Comparison of ENCODE assay signal across 8 cellular contexts in the genomic region with DNA sequence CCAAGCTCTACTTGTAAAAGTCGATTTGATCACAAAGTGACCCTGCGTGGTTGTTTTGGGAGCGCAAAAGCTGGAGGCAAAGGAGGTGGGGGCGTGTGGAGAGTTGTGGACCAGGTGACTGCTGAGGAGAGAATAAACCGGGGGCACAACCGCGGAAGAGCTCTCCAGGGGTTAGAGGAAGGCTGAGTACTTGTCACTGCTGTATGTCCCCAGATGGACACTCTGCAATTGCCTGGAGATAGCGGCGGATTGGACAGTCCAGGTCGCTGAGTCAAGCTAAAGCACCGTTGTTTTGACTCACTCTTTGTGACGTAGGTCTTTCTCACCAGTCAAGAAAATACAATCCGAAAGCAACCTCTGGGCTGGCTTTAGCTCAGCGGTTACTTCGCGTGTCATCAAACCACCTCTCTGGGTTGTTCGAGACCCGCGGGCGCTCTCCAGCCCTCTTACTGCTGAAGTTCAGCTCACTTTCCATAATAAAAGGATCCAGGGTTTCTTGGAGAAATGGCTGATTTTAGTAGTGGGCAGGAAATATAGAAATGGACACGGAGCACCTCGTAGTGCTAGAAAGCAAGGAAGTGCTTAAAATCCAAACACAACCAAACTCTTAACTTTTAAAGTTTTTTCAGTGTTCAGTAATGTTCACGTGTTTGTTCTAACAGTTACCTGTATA. TPM values are rescaled to one million over a fixed set of nuclear protein-coding genes. Genes with fewer than 3 reads are reported as not detected.
DNase-seq lines count a peak whose midpoint lies in the region; ATAC-seq and TF ChIP-seq lines count a peak whose summit lies in the region.

No MANE protein-coding gene starts in this region.

- peaks cover 10% of the 10 kb centered on the region for H3K27me3 Mint-ChIP-seq in activated T-helper 2 cell treated with anti-CD3 and anti-CD28 coated beads, Interferon-gamma antibody, Interleukin-2, Interleukin-4, amounts not matched to agents 10 μg/mL and 5 μg/mL and 100 μg/mL, durations not matched to agents 14 hours and 24 hours and 36 hours (ENCODE audit: low read depth)

- intact Hi-C loops in A673 (cut with micrococcal nuclease; ENCODE audit: unreplicated experiment) = no loop called here
- intact Hi-C loops in activated T-helper 2 cell treated with anti-CD3 and anti-CD28 coated beads, Interferon-gamma antibody, Interleukin-2, Interleukin-4, amounts not matched to agents 10 μg/mL and 5 μg/mL and 100 μg/mL, durations not matched to agents 14 hours and 24 hours and 36 hours (cut with micrococcal nuclease) = loop anchor here (1.0 kb wide), 1 partner anchor 15 kb away; no protein-coding TSS in a partner anchor

- H3K4me3 Mint-ChIP-seq in activated T-helper 2 cell treated with anti-CD3 and anti-CD28 coated beads, Interferon-gamma antibody, Interleukin-2, Interleukin-4, amounts not matched to agents 10 μg/mL and 5 μg/mL and 100 μg/mL, durations not matched to agents 14 hours and 24 hours and 36 hours (ENCODE audit: low read depth) = peak overlapping the region; percentile 76

- TF ChIP-seq CTCF in A673 (conservative IDR thresholded peaks at IDR 0.05; ENCODE audit: low read depth, low read length) = no peak
- no peak for TF ChIP-seq CTCF in foreskin keratinocyte (conservative IDR thresholded peaks at IDR 0.05)

- H3K9me3 ChIP-seq in A673 (ENCODE audit: low read depth, low read length, poor library complexity, severe bottlenecking) = no peaks in the 10 kb centered on the region

- DNase-seq in A673 (ENCODE audit: low spot score) (peak; percentile 87), foreskin keratinocyte (peak; percentile 90 to 94), pons (ENCODE audit: low spot score) (peak; percentile 38), NK-92 (lab: John Stamatoyannopoulos, UW; ENCODE audit: unreplicated experiment) (no peak)
- DNase-seq in activated T-helper 2 cell treated with anti-CD3 and anti-CD28 coated beads, Interferon-gamma antibody, Interleukin-2, Interleukin-4, amounts not matched to agents 10 μg/mL and 5 μg/mL and 100 μg/mL, durations not matched to agents 14 hours and 24 hours and 36 hours (ENCODE audit: low spot score) = peak; percentile 75

- no peaks in the 10 kb centered on the region for H3K4me1 ChIP-seq in A673 (ENCODE audit: insufficient read depth, low read length, poor library complexity, severe bottlenecking)
- H3K4me1 ChIP-seq in foreskin keratinocyte = no peaks in the 10 kb centered on the region

- BruUV-seq in A673 (replicated peaks; lab: Mats Ljungman, UMichigan) = no TSS peak

- CTCF ChIA-PET in A673 (lab: Charles Lee) = interaction anchor here (1.0 kb wide), 1 partner anchor 363 kb away, joined by 3 read pairs; no protein-coding TSS in a partner anchor

- peak overlapping the region; percentile 35 for H3K4me3 ChIP-seq in A673 (ENCODE audit: low read depth, low read length, poor library complexity, severe bottlenecking)

- peak; percentile 76 for ATAC-seq in GM18870 (IDR thresholded peaks at IDR 0.05; ENCODE audit: unreplicated experiment)
- peak; percentile 91 for ATAC-seq in HG03108 (IDR thresholded peaks at IDR 0.05; ENCODE audit: unreplicated experiment)
- peak; percentile 98 for ATAC-seq in foreskin keratinocyte

- H3K27ac Mint-ChIP-seq in activated T-helper 2 cell treated with anti-CD3 and anti-CD28 coated beads, Interferon-gamma antibody, Interleukin-2, Interleukin-4, amounts not matched to agents 10 μg/mL and 5 μg/mL and 100 μg/mL, durations not matched to agents 14 hours and 24 hours and 36 hours = peak overlapping the region; percentile 61

- H3K4me1 Mint-ChIP-seq in activated T-helper 2 cell treated with anti-CD3 and anti-CD28 coated beads, Interferon-gamma antibody, Interleukin-2, Interleukin-4, amounts not matched to agents 10 μg/mL and 5 μg/mL and 100 μg/mL, durations not matched to agents 14 hours and 24 hours and 36 hours (ENCODE audit: low read depth) = peaks cover 5% of the 10 kb centered on the region

- H3K27me3 ChIP-seq in A673 (replicated peaks; ENCODE audit: insufficient read depth, low read depth, low read length, poor library complexity) = no peaks in the 10 kb centered on the region
- no peaks in the 10 kb centered on the region for H3K27me3 ChIP-seq in foreskin keratinocyte

- H3K36me3 ChIP-seq in A673 (ENCODE audit: insufficient read depth, low read length, poor library complexity, severe bottlenecking) = no peaks in the 10 kb centered on the region

- H3K27ac ChIP-seq in A673 (ENCODE audit: low read depth, low read length, poor library complexity, severe bottlenecking) (no peak overlapping the region), foreskin keratinocyte (no peak overlapping the region)

- H3K36me3 Mint-ChIP-seq in activated T-helper 2 cell treated with anti-CD3 and anti-CD28 coated beads, Interferon-gamma antibody, Interleukin-2, Interleukin-4, amounts not matched to agents 10 μg/mL and 5 μg/mL and 100 μg/mL, durations not matched to agents 14 hours and 24 hours and 36 hours (ENCODE audit: low read depth) = no peaks in the 10 kb centered on the region

- POLR2A ChIA-PET in A673 (lab: Charles Lee; ENCODE audit: low non-redundant PET) = no interaction called here

- H3K9me3 Mint-ChIP-seq in activated T-helper 2 cell treated with anti-CD3 and anti-CD28 coated beads, Interferon-gamma antibody, Interleukin-2, Interleukin-4, amounts not matched to agents 10 μg/mL and 5 μg/mL and 100 μg/mL, durations not matched to agents 14 hours and 24 hours and 36 hours = no peaks in the 10 kb centered on the region

TF ChIP-seq in PFSK-1, 5 proteins besides CTCF, POLR2A, EP300 and RAD21:
- TF ChIP-seq SIN3A (IDR thresholded peaks at IDR 0.05; ENCODE audit: borderline replicate concordance, insufficient read depth, low read length) = peak; percentile 90; the same call in 1 of the 2 replicates
- TF ChIP-seq, protein P1, sequence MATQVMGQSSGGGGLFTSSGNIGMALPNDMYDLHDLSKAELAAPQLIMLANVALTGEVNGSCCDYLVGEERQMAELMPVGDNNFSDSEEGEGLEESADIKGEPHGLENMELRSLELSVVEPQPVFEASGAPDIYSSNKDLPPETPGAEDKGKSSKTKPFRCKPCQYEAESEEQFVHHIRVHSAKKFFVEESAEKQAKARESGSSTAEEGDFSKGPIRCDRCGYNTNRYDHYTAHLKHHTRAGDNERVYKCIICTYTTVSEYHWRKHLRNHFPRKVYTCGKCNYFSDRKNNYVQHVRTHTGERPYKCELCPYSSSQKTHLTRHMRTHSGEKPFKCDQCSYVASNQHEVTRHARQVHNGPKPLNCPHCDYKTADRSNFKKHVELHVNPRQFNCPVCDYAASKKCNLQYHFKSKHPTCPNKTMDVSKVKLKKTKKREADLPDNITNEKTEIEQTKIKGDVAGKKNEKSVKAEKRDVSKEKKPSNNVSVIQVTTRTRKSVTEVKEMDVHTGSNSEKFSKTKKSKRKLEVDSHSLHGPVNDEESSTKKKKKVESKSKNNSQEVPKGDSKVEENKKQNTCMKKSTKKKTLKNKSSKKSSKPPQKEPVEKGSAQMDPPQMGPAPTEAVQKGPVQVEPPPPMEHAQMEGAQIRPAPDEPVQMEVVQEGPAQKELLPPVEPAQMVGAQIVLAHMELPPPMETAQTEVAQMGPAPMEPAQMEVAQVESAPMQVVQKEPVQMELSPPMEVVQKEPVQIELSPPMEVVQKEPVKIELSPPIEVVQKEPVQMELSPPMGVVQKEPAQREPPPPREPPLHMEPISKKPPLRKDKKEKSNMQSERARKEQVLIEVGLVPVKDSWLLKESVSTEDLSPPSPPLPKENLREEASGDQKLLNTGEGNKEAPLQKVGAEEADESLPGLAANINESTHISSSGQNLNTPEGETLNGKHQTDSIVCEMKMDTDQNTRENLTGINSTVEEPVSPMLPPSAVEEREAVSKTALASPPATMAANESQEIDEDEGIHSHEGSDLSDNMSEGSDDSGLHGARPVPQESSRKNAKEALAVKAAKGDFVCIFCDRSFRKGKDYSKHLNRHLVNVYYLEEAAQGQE (IDR thresholded peaks at IDR 0.05; ENCODE audit: insufficient read depth in 1 of 2, low read depth in 2 of 2, low read length in 2 of 2) = peak; percentile 79 to 92
- no peak for TF ChIP-seq TAF1 (IDR thresholded peaks at IDR 0.05; ENCODE audit: borderline replicate concordance, insufficient read depth, low read length)

RNA-seq across cellular contexts. Expression of a gene that starts 25.7 kb away (rescaled TPM):
- total RNA-seq in A673 (2021) = 64.0 and 68.0 TPM in 2 replicates
- polyA plus RNA-seq in PFSK-1 (2012; ENCODE audit: insufficient read length, low read depth) = 46.4 TPM
- 53.4 and 53.9 TPM in 2 replicates for total RNA-seq in activated T-helper 2 cell treated with anti-CD3 and anti-CD28 coated beads, Interferon-gamma antibody, Interleukin-2, Interleukin-4, amounts not matched to agents 10 μg/mL and 5 μg/mL and 100 μg/mL, durations not matched to agents 14 hours and 24 hours and 36 hours
- 52.3 and 57.9 TPM in 2 replicates for total RNA-seq in foreskin keratinocyte
- polyA plus RNA-seq in foreskin keratinocyte = 77.2 and 87.2 TPM in 2 replicates

RNA-seq across cellular contexts. Expression of a gene that starts 34.7 kb away (rescaled TPM):
- total RNA-seq in A673 (2021) (33.0 and 33.7 TPM in 2 replicates), foreskin keratinocyte (29.2 and 31.6 TPM in 2 replicates)
- 22.0 TPM for polyA plus RNA-seq in PFSK-1 (2012; ENCODE audit: insufficient read length, low read depth)
- 28.0 and 30.1 TPM in 2 replicates for total RNA-seq in activated T-helper 2 cell treated with anti-CD3 and anti-CD28 coated beads, Interferon-gamma antibody, Interleukin-2, Interleukin-4, amounts not matched to agents 10 μg/mL and 5 μg/mL and 100 μg/mL, durations not matched to agents 14 hours and 24 hours and 36 hours
- polyA plus RNA-seq in foreskin keratinocyte = 19.1 and 19.5 TPM in 2 replicates

RNA-seq across cellular contexts. Expression of a gene that starts 34.8 kb away (rescaled TPM):
- total RNA-seq in A673 (2021) = 95.6 and 101 TPM in 2 replicates
- 91.3 TPM for polyA plus RNA-seq in PFSK-1 (2012; ENCODE audit: insufficient read length, low read depth)
- 107 and 110 TPM in 2 replicates for total RNA-seq in activated T-helper 2 cell treated with anti-CD3 and anti-CD28 coated beads, Interferon-gamma antibody, Interleukin-2, Interleukin-4, amounts not matched to agents 10 μg/mL and 5 μg/mL and 100 μg/mL, durations not matched to agents 14 hours and 24 hours and 36 hours
- 89.8 and 91.4 TPM in 2 replicates for total RNA-seq in foreskin keratinocyte
- polyA plus RNA-seq in foreskin keratinocyte = 76.6 and 81.0 TPM in 2 replicates

RNA-seq across cellular contexts. Expression of a gene that starts 52.6 kb away (rescaled TPM):
- total RNA-seq in A673 (2021) (2.3 and 3.0 TPM in 2 replicates), foreskin keratinocyte (0.35 and 0.44 TPM in 2 replicates)
- 5.6 TPM for polyA plus RNA-seq in PFSK-1 (2012; ENCODE audit: insufficient read length, low read depth)
- 3.2 and 3.5 TPM in 2 replicates for total RNA-seq in activated T-helper 2 cell treated with anti-CD3 and anti-CD28 coated beads, Interferon-gamma antibody, Interleukin-2, Interleukin-4, amounts not matched to agents 10 μg/mL and 5 μg/mL and 100 μg/mL, durations not matched to agents 14 hours and 24 hours and 36 hours
- 0.47 and 0.57 TPM in 2 replicates for polyA plus RNA-seq in foreskin keratinocyte
